Comparison of ENCODE assay signal across 5 cellular contexts in the genomic region with DNA sequence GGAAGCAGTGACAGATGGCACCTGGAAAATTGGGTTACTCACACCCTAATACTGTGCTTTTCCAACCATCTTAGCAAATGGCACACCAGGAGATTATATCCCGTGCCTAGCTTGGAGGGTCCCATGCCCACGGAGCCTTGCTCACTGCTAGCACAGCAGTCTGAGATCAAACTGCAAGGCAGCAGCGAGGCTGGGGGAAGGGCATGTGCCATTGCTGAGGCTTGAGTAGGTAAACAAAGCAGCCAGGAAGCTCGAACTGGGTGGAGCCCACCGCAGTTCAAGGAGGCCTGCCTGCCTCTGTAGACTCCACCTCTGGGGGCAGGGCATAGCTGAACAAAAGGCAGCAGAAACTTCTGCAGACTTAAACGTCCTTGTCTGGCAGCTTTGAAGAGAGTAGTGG. TPM values are rescaled to one million over a fixed set of nuclear protein-coding genes. Genes with fewer than 3 reads are reported as not detected.
"Had no signal": no experiment of that assay in that cellular context is flagged by ENCODE, and none has a peak within 500 bp of the region (broad histone marks: within the 10 kb centered on the region; RNA-seq: fewer than 3 reads in every experiment).

No MANE protein-coding gene starts in this region.

RNA-seq across cellular contexts. Expression of gene ANKRD55, which starts 11.5 kb away (rescaled TPM):
- total RNA-seq: GM23248, H7, HFFc6, HT1080, IMR-90 had no signal
- polyA plus RNA-seq: GM23248, IMR-90 had no signal
